Comparison of ENCODE assay signal across 9 cellular contexts in genomic region chr3:188202358-188203138, GRCh38. TPM values are rescaled to one million over a fixed set of nuclear protein-coding genes. Genes with fewer than 3 reads are reported as not detected.
DNase-seq lines count a peak whose midpoint lies in the region; ATAC-seq and TF ChIP-seq lines count a peak whose summit lies in the region.
"Had no signal": no experiment of that assay in that cellular context is flagged by ENCODE, and none has a peak within 500 bp of the region (broad histone marks: within the 10 kb centered on the region; RNA-seq: fewer than 3 reads in every experiment).

No MANE protein-coding gene starts in this region.

- CTCF ChIA-PET in Caco-2 (lab: Charles Lee), result no interaction called here
- CTCF ChIA-PET in activated CD8-positive, alpha-beta T cell treated with anti-CD3 and anti-CD28 coated beads for 36 hours (lab: Charles Lee), result interaction anchor here (0.9 to 1.3 kb wide), 3 partner anchors 16 to 752 kb away, joined by 3 read pairs; no protein-coding TSS in a partner anchor

- H3T11ph ChIP-seq in H9 (ENCODE audit: low read length), result no peak overlapping the region

- H3K4me3 ChIP-seq in Caco-2 (ENCODE audit: low read depth, low read length), result no peak overlapping the region

- POLR2A ChIA-PET in Caco-2 (lab: Charles Lee), result no interaction called here
- POLR2A ChIA-PET in activated CD8-positive, alpha-beta T cell treated with anti-CD3 and anti-CD28 coated beads for 36 hours (lab: Charles Lee), result no interaction called here

- H3K56ac ChIP-seq in H9 (ENCODE audit: insufficient read length, low read depth, low read length), result no peak overlapping the region

- H2BK12ac ChIP-seq in H9 (ENCODE audit: insufficient read length, low read depth, low read length), result no peak overlapping the region

- H4K5ac ChIP-seq in H9 (ENCODE audit: insufficient read length, low read depth, low read length), result no peak overlapping the region

- no peaks in the 10 kb centered on the region; the same call in 1 of the 2 replicates for H3K36me3 ChIP-seq in Caco-2 (ENCODE audit: control insufficient read depth, insufficient read depth, low read length)

- peaks cover 2% of the 10 kb centered on the region; the same call in 1 of the 2 replicates for H3K79me2 ChIP-seq in H9 (ENCODE audit: insufficient read depth, low read length)

- no peak overlapping the region for H3K4ac ChIP-seq in H9 (ENCODE audit: low read depth, low read length)

- DNase-seq in Caco-2, result peak; percentile 47 to 48
- peak; percentile 63 for DNase-seq in H9
- DNase-seq in activated CD8-positive, alpha-beta T cell treated with anti-CD3 and anti-CD28 coated beads for 36 hours, result peak; percentile 37
- DNase-seq in islet precursor cell, result peak; percentile 84
- DNase-seq in NCI-H1417 treated with DMSO at 0.1 percent for 48 hours (lab: John Stamatoyannopoulos, UW), result no peak
- no peak for DNase-seq in COR-L47 (lab: John Stamatoyannopoulos, UW)
- DNase-seq in dedifferentiated amniotic fluid mesenchymal stem cell (ENCODE audit: extremely low spot score), result no peak
- DNase-seq in DMS114 treated with DMSO at 0.1 percent for 48 hours (lab: John Stamatoyannopoulos, UW; ENCODE audit: unreplicated experiment), result no peak
- DNase-seq: NCI-H524 treated with DMSO at 0.1 percent for 48 hours had no signal

- H3K9ac ChIP-seq in H9 (ENCODE audit: extremely low read depth, insufficient read length, low read length), result no peak overlapping the region

- peak in 1 of 2 experiments; percentile 23 for TF ChIP-seq CTCF in Caco-2 (IDR thresholded peaks at IDR 0.05; ENCODE audit: insufficient read depth in 1 of 2, low read depth in 1 of 2, low read length in 1 of 2, severe bottlenecking in 1 of 2, unreplicated experiment in 1 of 2)
- TF ChIP-seq CTCF in H9 (conservative IDR thresholded peaks at IDR 0.05), result peak; percentile 55
- no peak for TF ChIP-seq CTCF in activated CD8-positive, alpha-beta T cell treated with anti-CD3 and anti-CD28 coated beads for 36 hours (IDR thresholded peaks at IDR 0.05)

- H3K79me1 ChIP-seq in H9 (ENCODE audit: insufficient read depth, low read depth, low read length, poor library complexity, severe bottlenecking), result no peaks in the 10 kb centered on the region

- no peak overlapping the region for H3K18ac ChIP-seq in H9 (ENCODE audit: insufficient read length, low read depth, low read length)

- H3K27ac Mint-ChIP-seq in Caco-2 (ENCODE audit: unreplicated experiment), result peak overlapping the region; percentile 8
- peak overlapping the region in 2 of 3 experiments; percentile 1 to 62; a peak in 2 of 7 replicates for H3K27ac Mint-ChIP-seq in H9
- no peak overlapping the region for H3K27ac Mint-ChIP-seq in activated CD8-positive, alpha-beta T cell treated with anti-CD3 and anti-CD28 coated beads for 36 hours

- H3K23me2 ChIP-seq in H9 (ENCODE audit: insufficient read length, low read depth, low read length, poor library complexity, severe bottlenecking), result no peaks in the 10 kb centered on the region

- BruUV-seq in Caco-2 (replicated peaks; lab: Mats Ljungman, UMichigan), result no TSS peak

- H3K14ac ChIP-seq in H9 (ENCODE audit: insufficient read depth, low read length), result no peak overlapping the region

- peaks cover 12% of the 10 kb centered on the region; the same call in 1 of the 2 replicates for H3K4me1 ChIP-seq in Caco-2
- no peaks in the 10 kb centered on the region for H3K4me1 ChIP-seq in H9 (ENCODE audit: insufficient read depth, low read length)

- H3K4me1 Mint-ChIP-seq in Caco-2 (ENCODE audit: low read depth, unreplicated experiment), result peaks cover 21% of the 10 kb centered on the region
- H3K4me1 Mint-ChIP-seq in H9, result peaks cover 11 to 16% of the 10 kb centered on the region in 2 experiments
- peaks cover 6% of the 10 kb centered on the region for H3K4me1 Mint-ChIP-seq in activated CD8-positive, alpha-beta T cell treated with anti-CD3 and anti-CD28 coated beads for 36 hours (ENCODE audit: low read depth)

- no peaks in the 10 kb centered on the region for H4K20me1 ChIP-seq in H9 (ENCODE audit: control insufficient read depth, insufficient read depth, insufficient read length)

- no peak overlapping the region for H2BK20ac ChIP-seq in H9 (ENCODE audit: low read depth, low read length, poor library complexity, severe bottlenecking)

- H3K27me3 ChIP-seq in Caco-2 (replicated peaks; ENCODE audit: control insufficient read depth, insufficient read depth, low read length), result no peaks in the 10 kb centered on the region
- H3K27me3 ChIP-seq in H9 (ENCODE audit: insufficient read depth, low read length), result no peaks in the 10 kb centered on the region

- H3K27ac ChIP-seq in H9 (ENCODE audit: insufficient read length, low read depth, low read length), result no peak overlapping the region

- no peaks in the 10 kb centered on the region for H3K27me3 Mint-ChIP-seq in Caco-2 (ENCODE audit: insufficient read depth, unreplicated experiment)
- H3K27me3 Mint-ChIP-seq in H9 (ENCODE audit: low read depth), result no peaks in the 10 kb centered on the region
- no peaks in the 10 kb centered on the region for H3K27me3 Mint-ChIP-seq in activated CD8-positive, alpha-beta T cell treated with anti-CD3 and anti-CD28 coated beads for 36 hours

- H2BK120ac ChIP-seq in H9 (ENCODE audit: low read depth, low read length, poor library complexity, severe bottlenecking), result no peak overlapping the region

- H3K4me2 ChIP-seq in H9 (ENCODE audit: insufficient read depth, insufficient read length, low read length), result no peak overlapping the region

- no peaks in the 10 kb centered on the region for H3K9me3 ChIP-seq in Caco-2
- H3K9me3 ChIP-seq in H9 (ENCODE audit: control insufficient read depth, low read depth, low read length), result no peaks in the 10 kb centered on the region

- peaks cover 22% of the 10 kb centered on the region for H3K36me3 Mint-ChIP-seq in Caco-2 (ENCODE audit: insufficient read depth, unreplicated experiment)
- H3K36me3 Mint-ChIP-seq in H9 (ENCODE audit: insufficient read depth in 1 of 3, low read depth in 3 of 3), result no peaks in the 10 kb centered on the region; a peak in 1 of 7 replicates
- H3K36me3 Mint-ChIP-seq in activated CD8-positive, alpha-beta T cell treated with anti-CD3 and anti-CD28 coated beads for 36 hours (ENCODE audit: low read depth), result peaks cover 5% of the 10 kb centered on the region

- no peak overlapping the region for H2AFZ ChIP-seq in H9 (ENCODE audit: low read length)

- peak; percentile 71 for ATAC-seq in activated CD8-positive, alpha-beta T cell treated with anti-CD3 and anti-CD28 coated beads for 36 hours

- no peak overlapping the region for H3K4me3 Mint-ChIP-seq in Caco-2 (ENCODE audit: unreplicated experiment)
- no peak overlapping the region for H3K4me3 Mint-ChIP-seq in H9
- H3K4me3 Mint-ChIP-seq in activated CD8-positive, alpha-beta T cell treated with anti-CD3 and anti-CD28 coated beads for 36 hours, result no peak overlapping the region

- no CpG with 5 or more reads among the region's 10 CpGs for WGBS in H9 (ENCODE audit: extremely low coverage, insufficient read length, low lambda C conversion rate)

- no peak overlapping the region for H2BK15ac ChIP-seq in H9 (ENCODE audit: low read depth, low read length)

- H3K9me3 Mint-ChIP-seq in Caco-2 (ENCODE audit: unreplicated experiment), result no peaks in the 10 kb centered on the region
- H3K9me3 Mint-ChIP-seq in H9, result no peaks in the 10 kb centered on the region
- no peaks in the 10 kb centered on the region for H3K9me3 Mint-ChIP-seq in activated CD8-positive, alpha-beta T cell treated with anti-CD3 and anti-CD28 coated beads for 36 hours

- intact Hi-C loops in Caco-2 (cut with micrococcal nuclease; ENCODE audit: unreplicated experiment), result no loop called here
- intact Hi-C loops in activated CD8-positive, alpha-beta T cell treated with anti-CD3 and anti-CD28 coated beads for 36 hours (cut with micrococcal nuclease), result no loop called here

- H3K23ac ChIP-seq in H9 (ENCODE audit: insufficient read length, low read depth, low read length), result no peak overlapping the region

- no peak overlapping the region for H4K91ac ChIP-seq in H9 (ENCODE audit: insufficient read length, low read depth, low read length)

- H2BK5ac ChIP-seq in H9 (ENCODE audit: insufficient read length, low read length), result no peak overlapping the region

- H2AK5ac ChIP-seq in H9 (ENCODE audit: insufficient read length, low read length), result no peak overlapping the region

- no peak overlapping the region for H4K8ac ChIP-seq in H9 (replicated peaks; ENCODE audit: insufficient read length, low read depth, low read length)

RNA-seq across cellular contexts. Expression of gene LPP, which starts 48.6 kb away (rescaled TPM):
- total RNA-seq in Caco-2 (2022) (120 and 147 TPM in 2 replicates), H9 (2021) (56.3 and 64.6 TPM in 2 replicates)
- 10 to 100 TPM; 16.4 to 22.6 TPM for total RNA-seq in activated CD8-positive, alpha-beta T cell treated with anti-CD3 and anti-CD28 coated beads for 36 hours

Comparison
In these comparisons a context has a peak if more than half of its experiments do, and no peak if none do; other contexts are left out.
1. DNase-seq: peak in Caco-2 (2 of 2), H9 (single experiment), activated CD8-positive, alpha-beta T cell treated with anti-CD3 and anti-CD28 coated beads for 36 hours (single experiment) and islet precursor cell (single experiment); none in NCI-H1417 treated with DMSO at 0.1 percent for 48 hours (single experiment), COR-L47 (single experiment), dedifferentiated amniotic fluid mesenchymal stem cell (single experiment) and DMS114 treated with DMSO at 0.1 percent for 48 hours (single experiment).